Comparison of ENCODE assay signal across 1 cellular context in the genomic region with DNA sequence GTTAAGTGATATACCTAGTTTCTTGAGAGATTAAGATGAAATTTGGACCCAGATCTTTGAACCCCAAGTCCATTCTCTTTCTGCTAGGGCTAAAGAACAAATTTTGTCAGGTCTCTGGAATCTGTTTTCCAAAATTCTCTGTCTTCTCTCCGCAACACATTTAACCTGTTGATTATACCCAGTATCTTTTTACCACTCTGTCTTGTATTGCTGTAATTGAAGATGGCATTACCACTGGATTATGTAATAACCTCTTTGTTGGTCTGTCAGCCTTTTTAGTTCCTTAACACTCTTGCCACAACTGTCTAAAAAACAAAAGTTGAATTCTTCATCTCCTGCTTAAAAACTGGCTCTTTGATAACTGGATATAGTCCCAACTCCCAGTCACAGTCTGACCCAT.
TF ChIP-seq lines count a peak whose summit lies in the region.

No MANE protein-coding gene starts in this region.

TF ChIP-seq in K562, 482 proteins besides CTCF, POLR2A, EP300 and RAD21:
- TF ChIP-seq PTRF (tag; IDR thresholded peaks at IDR 0.05) (no peak), TEAD4 (IDR thresholded peaks at IDR 0.05; ENCODE audit: low read length) (no peak), TEAD4 (CRISPR knock-in tag; IDR thresholded peaks at IDR 0.05; ENCODE audit: borderline replicate concordance) (no peak), POLR2AphosphoS5 (IDR thresholded peaks at IDR 0.05; ENCODE audit: control insufficient read depth, insufficient read depth, low read depth, low read length) (0 out of 2 replicates have a peak, but pooled peaks have one; percentile 27), KLF1 (tag; IDR thresholded peaks at IDR 0.05) (no peak)
- TF ChIP-seq, protein P1, sequence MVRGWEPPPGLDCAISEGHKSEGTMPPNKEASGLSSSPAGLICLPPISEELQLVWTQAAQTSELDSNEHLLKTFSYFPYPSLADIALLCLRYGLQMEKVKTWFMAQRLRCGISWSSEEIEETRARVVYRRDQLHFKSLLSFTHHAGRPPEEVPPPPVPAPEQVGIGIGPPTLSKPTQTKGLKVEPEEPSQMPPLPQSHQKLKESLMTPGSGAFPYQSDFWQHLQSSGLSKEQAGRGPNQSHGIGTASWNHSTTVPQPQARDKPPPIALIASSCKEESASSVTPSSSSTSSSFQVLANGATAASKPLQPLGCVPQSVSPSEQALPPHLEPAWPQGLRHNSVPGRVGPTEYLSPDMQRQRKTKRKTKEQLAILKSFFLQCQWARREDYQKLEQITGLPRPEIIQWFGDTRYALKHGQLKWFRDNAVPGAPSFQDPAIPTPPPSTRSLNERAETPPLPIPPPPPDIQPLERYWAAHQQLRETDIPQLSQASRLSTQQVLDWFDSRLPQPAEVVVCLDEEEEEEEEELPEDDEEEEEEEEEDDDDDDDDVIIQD (CRISPR knock-in tag; IDR thresholded peaks at IDR 0.05) = no peak
